Comparison of ENCODE assay signal across 1 cellular context in genomic region chr17:75516255-75516618, GRCh38.
A peak's percentile ranks its signal among the peaks of the same experiment; 100 is the strongest.
TF ChIP-seq lines count a peak whose summit lies in the region.

TSS of gene TSEN54 (plus strand) at chr17:75516528. CDS start at chr17:75516561, 33 bp downstream.

TF ChIP-seq in A549, 52 proteins besides CTCF, POLR2A, EP300 and RAD21 (continued from another document):
- TF ChIP-seq PBX3 (IDR thresholded peaks at IDR 0.05) (peak; percentile 86), PHF8 (IDR thresholded peaks at IDR 0.05; ENCODE audit: borderline replicate concordance, low read depth) (no peak), HOXB13 (CRISPR knock-in tag; IDR thresholded peaks at IDR 0.05; ENCODE audit: low read depth) (no peak), NPAS2 (CRISPR knock-in tag; IDR thresholded peaks at IDR 0.05; ENCODE audit: borderline replicate concordance) (no peak), GATA3 (IDR thresholded peaks at IDR 0.05; ENCODE audit: borderline replicate concordance) (no peak), FOSB (CRISPR knock-in tag; IDR thresholded peaks at IDR 0.05) (no peak), HOXB5 (CRISPR knock-in tag; IDR thresholded peaks at IDR 0.05) (no peak), REST (IDR thresholded peaks at IDR 0.05) (peak; percentile 84; the same call in 1 of the 2 replicates), SREBF2 (IDR thresholded peaks at IDR 0.05) (no peak), NR3C1 (IDR thresholded peaks at IDR 0.05) (no peak), CBX2 (IDR thresholded peaks at IDR 0.05; ENCODE audit: borderline replicate concordance, low read depth) (no peak), KDM5A (IDR thresholded peaks at IDR 0.05) (no peak), HDAC2 (IDR thresholded peaks at IDR 0.05) (no peak; the same call in 1 of the 2 replicates), BHLHE40 (IDR thresholded peaks at IDR 0.05; ENCODE audit: low read depth, low read length) (no peak), JUN (IDR thresholded peaks at IDR 0.05) (peak in 1 of 2 experiments; percentile 82; a peak in 3 of 5 replicates), TP53 (CRISPR knock-in tag; IDR thresholded peaks at IDR 0.05) (no peak)
TF ChIP-seq in A549: peak in this region for 9.
